ENCODE assay signal across 20 cellular contexts in genomic region chr17:52027620-52028019, GRCh38.
DNase-seq lines count a peak whose midpoint lies in the region; ATAC-seq and TF ChIP-seq lines count a peak whose summit lies in the region.
"Had no signal": no experiment of that assay in that cellular context is flagged by ENCODE, and none has a peak within 500 bp of the region (broad histone marks: within the 10 kb centered on the region; RNA-seq: fewer than 3 reads in every experiment).

No MANE protein-coding gene starts in this region.

- H3K4me1 ChIP-seq in left lung, result no peaks in the 10 kb centered on the region
- no peaks in the 10 kb centered on the region for H3K4me1 ChIP-seq in adrenal gland (replicated peaks in 1 of 2)
- H3K4me1 ChIP-seq in endodermal cell (ENCODE audit: control insufficient read depth, insufficient read depth, low read length), result peaks cover 3% of the 10 kb centered on the region

- no peak overlapping the region for H3K9ac ChIP-seq in endodermal cell (ENCODE audit: extremely low read depth, low read length, poor library complexity, severe bottlenecking)

- H3K27me3 ChIP-seq in brain microvascular endothelial cell (replicated peaks), result no peaks in the 10 kb centered on the region
- H3K27me3 ChIP-seq in left lung, result no peaks in the 10 kb centered on the region
- no peaks in the 10 kb centered on the region for H3K27me3 ChIP-seq in adrenal gland
- H3K27me3 ChIP-seq in endodermal cell (ENCODE audit: control insufficient read depth, insufficient read depth, low read length, poor library complexity, severe bottlenecking), result no peaks in the 10 kb centered on the region

- H3K9me3 ChIP-seq in left lung (no peaks in the 10 kb centered on the region), adrenal gland (replicated peaks in 1 of 3) (no peaks in the 10 kb centered on the region), endodermal cell (ENCODE audit: control insufficient read depth, low read length) (peaks cover 10% of the 10 kb centered on the region)

- no peaks in the 10 kb centered on the region for H3K9me3 Mint-ChIP-seq in endodermal cell
- H3K9me3 Mint-ChIP-seq: activated CD4-positive, alpha-beta memory T cell treated with anti-CD3 and anti-CD28 coated beads for 36 hours; H9; T-helper 2 cell treated with Interferon-gamma antibody and Interleukin-4, amounts not matched to agents 5 μg/mL and 100 μg/mL, for 36 hours had no signal

- no peaks in the 10 kb centered on the region for H3K36me3 ChIP-seq in brain microvascular endothelial cell (replicated peaks)
- H3K36me3 ChIP-seq in left lung, result no peaks in the 10 kb centered on the region
- no peaks in the 10 kb centered on the region for H3K36me3 ChIP-seq in adrenal gland (replicated peaks in 1 of 2)
- no peaks in the 10 kb centered on the region for H3K36me3 ChIP-seq in endodermal cell (ENCODE audit: control insufficient read depth, insufficient read depth, low read length)

- intact Hi-C loops in left lung (cut with DNase I), result no loop called here
- intact Hi-C loops in adrenal gland (cut with DNase I), result no loop called here

- no peaks in the 10 kb centered on the region for H3K36me3 Mint-ChIP-seq in endodermal cell (ENCODE audit: low read depth)
- H3K36me3 Mint-ChIP-seq: activated CD4-positive, alpha-beta memory T cell treated with anti-CD3 and anti-CD28 coated beads for 36 hours had no signal

- CTCF ChIA-PET in AG04449 (lab: Yijun Ruan, JAX), result interaction anchor here (0.9 kb wide), 2 partner anchors 79 to 166 kb away, joined by 3 read pairs; no protein-coding TSS in a partner anchor

- in situ Hi-C loops in brain microvascular endothelial cell (cut with HindIII; ENCODE audit: low pct_ligation_motif_present, low sequenced_read_pairs), result no loop called here

- H3K4me3 Mint-ChIP-seq in endodermal cell, result no peak overlapping the region
- H3K4me3 Mint-ChIP-seq: activated CD4-positive, alpha-beta memory T cell treated with anti-CD3 and anti-CD28 coated beads for 36 hours; H9; T-helper 2 cell treated with Interferon-gamma antibody and Interleukin-4, amounts not matched to agents 5 μg/mL and 100 μg/mL, for 36 hours had no signal

- peak; percentile 46 for ATAC-seq in left lung
- ATAC-seq in GM21528 (IDR thresholded peaks at IDR 0.05; ENCODE audit: low FRiP score, unreplicated experiment), result no peak
- no peak for ATAC-seq in GM18519 (IDR thresholded peaks at IDR 0.05; ENCODE audit: low FRiP score, unreplicated experiment)

- POLR2A ChIA-PET in AG04449 (lab: Yijun Ruan, JAX), result interaction anchor here (1.8 kb wide), 1 partner anchor 37 kb away, joined by 5 read pairs; no protein-coding TSS in a partner anchor

- H3K27ac ChIP-seq in brain microvascular endothelial cell, result no peak overlapping the region
- H3K27ac ChIP-seq in left lung, result no peak overlapping the region
- H3K27ac ChIP-seq in adrenal gland, result no peak overlapping the region
- no peak overlapping the region for H3K27ac ChIP-seq in endodermal cell (ENCODE audit: low read depth, low read length)
- H3K27ac ChIP-seq: HL-60 had no signal

- no peak overlapping the region for H3K4me3 ChIP-seq in AG04449 (ENCODE audit: low read depth, low read length)
- no peak overlapping the region for H3K4me3 ChIP-seq in brain microvascular endothelial cell (ENCODE audit: low read depth, low read length)
- no peak overlapping the region for H3K4me3 ChIP-seq in left lung
- no peak overlapping the region for H3K4me3 ChIP-seq in adrenal gland
- no peak overlapping the region for H3K4me3 ChIP-seq in endodermal cell (ENCODE audit: low read length)

- H3K4me1 Mint-ChIP-seq in endodermal cell, result peaks cover 20% of the 10 kb centered on the region

- H3K27ac Mint-ChIP-seq in endodermal cell, result no peak overlapping the region
- H3K27ac Mint-ChIP-seq: activated CD4-positive, alpha-beta memory T cell treated with anti-CD3 and anti-CD28 coated beads for 36 hours; H9; T-helper 2 cell treated with Interferon-gamma antibody and Interleukin-4, amounts not matched to agents 5 μg/mL and 100 μg/mL, for 36 hours had no signal

- H3K27me3 Mint-ChIP-seq in endodermal cell (ENCODE audit: insufficient read depth), result peaks cover 5% of the 10 kb centered on the region

- peak; percentile 47 for DNase-seq in AG04449 (ENCODE audit: low read depth, low spot score)
- DNase-seq in HT1080 (ENCODE audit: low read depth), result peak; percentile 84
- peak; percentile 28 for DNase-seq in brain microvascular endothelial cell
- no peak for DNase-seq in left lung
- no peak for DNase-seq in adrenal gland
- DNase-seq in endodermal cell, result no peak
- DNase-seq: activated CD4-positive, alpha-beta memory T cell treated with anti-CD3 and anti-CD28 coated beads for 36 hours; activated gamma-delta T cell; caudate nucleus; DMS79; midbrain; MM.1S; NCI-H2171 treated with DMSO at 0.1 percent for 48 hours; OCI-M1; stimulated activated CD8-positive, alpha-beta memory T cell treated with anti-CD3 and anti-CD28 coated beads, Interleukin-4, amount 100 ng/mL, for 48 hours had no signal

- no peak for TF ChIP-seq POLR2A in adrenal gland (IDR thresholded peaks at IDR 0.05)

- TF ChIP-seq CTCF in AG04449 (IDR thresholded peaks at IDR 0.05; ENCODE audit: insufficient read depth, low read length, missing control alignments) (no peak), brain microvascular endothelial cell (IDR thresholded peaks at IDR 0.05; ENCODE audit: low read depth, low read length, missing control alignments) (no peak), left lung (IDR thresholded peaks at IDR 0.05) (no peak), adrenal gland (IDR thresholded peaks at IDR 0.05) (no peak), endodermal cell (conservative IDR thresholded peaks at IDR 0.05) (no peak)

Comparison
In these comparisons a context has a peak if more than half of its experiments do, and no peak if none do; other contexts are left out.
1. DNase-seq: peak in AG04449 (single experiment), HT1080 (single experiment) and brain microvascular endothelial cell (single experiment); none in left lung (0 of 2), adrenal gland (0 of 7) and endodermal cell (single experiment).